30 cellular contexts compared by ENCODE assay signal in genomic region chr17:64188088-64188487, GRCh38.
"Had no signal": no experiment of that assay in that cellular context is flagged by ENCODE, and none has a peak within 500 bp of the region (broad histone marks: within the 10 kb centered on the region; RNA-seq: fewer than 3 reads in every experiment).

No MANE protein-coding gene starts in this region.

- H3K27ac Mint-ChIP-seq: activated CD4-positive, alpha-beta memory T cell treated with anti-CD3 and anti-CD28 coated beads, Interleukin-2, amount 10 ng/mL, durations not matched to agents 7 days and 5 days; activated CD4-positive, alpha-beta T cell treated with anti-CD3 and anti-CD28 coated beads, Interleukin-2, amount 10 ng/mL, durations not matched to agents 7 days and 5 days; activated naive CD4-positive, alpha-beta T cell treated with anti-CD3 and anti-CD28 coated beads, Interleukin-2, amount 10 ng/mL, durations not matched to agents 7 days and 5 days; activated naive CD8-positive, alpha-beta T cell treated with anti-CD3 and anti-CD28 coated beads for 36 hours; activated T-cell treated with anti-CD3 and anti-CD28 coated beads, Interleukin-2, amount 50 U/mL, for 72 hours; activated T-helper 2 cell treated with anti-CD3 and anti-CD28 coated beads, Interferon-gamma antibody, Interleukin-2, Interleukin-4, amounts not matched to agents 10 μg/mL and 5 μg/mL and 100 μg/mL, durations not matched to agents 14 hours and 24 hours and 36 hours; T-cell had no signal

- H3K4me3 ChIP-seq: cardiac muscle cell, MG63, SK-N-MC had no signal

- H3K9me3 Mint-ChIP-seq: activated CD4-positive, alpha-beta memory T cell treated with anti-CD3 and anti-CD28 coated beads, Interleukin-2, amount 10 ng/mL, durations not matched to agents 7 days and 5 days; activated CD4-positive, alpha-beta T cell treated with anti-CD3 and anti-CD28 coated beads, Interleukin-2, amount 10 ng/mL, durations not matched to agents 7 days and 5 days; activated naive CD4-positive, alpha-beta T cell treated with anti-CD3 and anti-CD28 coated beads, Interleukin-2, amount 10 ng/mL, durations not matched to agents 7 days and 5 days; activated naive CD8-positive, alpha-beta T cell treated with anti-CD3 and anti-CD28 coated beads for 36 hours; activated T-cell treated with anti-CD3 and anti-CD28 coated beads, Interleukin-2, amount 50 U/mL, for 72 hours; activated T-helper 2 cell treated with anti-CD3 and anti-CD28 coated beads, Interferon-gamma antibody, Interleukin-2, Interleukin-4, amounts not matched to agents 10 μg/mL and 5 μg/mL and 100 μg/mL, durations not matched to agents 14 hours and 24 hours and 36 hours; T-cell had no signal

- H3K27me3 Mint-ChIP-seq: activated CD4-positive, alpha-beta memory T cell treated with anti-CD3 and anti-CD28 coated beads, Interleukin-2, amount 10 ng/mL, durations not matched to agents 7 days and 5 days; activated CD4-positive, alpha-beta T cell treated with anti-CD3 and anti-CD28 coated beads, Interleukin-2, amount 10 ng/mL, durations not matched to agents 7 days and 5 days; activated naive CD4-positive, alpha-beta T cell treated with anti-CD3 and anti-CD28 coated beads, Interleukin-2, amount 10 ng/mL, durations not matched to agents 7 days and 5 days; activated naive CD8-positive, alpha-beta T cell treated with anti-CD3 and anti-CD28 coated beads for 36 hours; T-cell had no signal

- DNase-seq: activated CD4-positive, alpha-beta memory T cell treated with anti-CD3 and anti-CD28 coated beads, Interleukin-2, amount 10 ng/mL, durations not matched to agents 7 days and 5 days; activated CD4-positive, alpha-beta T cell treated with anti-CD3 and anti-CD28 coated beads, Interleukin-2, amount 10 ng/mL, durations not matched to agents 7 days and 5 days; activated CD4-positive, CD25-positive, alpha-beta regulatory T cell; activated gamma-delta T cell treated with Interleukin-2 at 50 U/mL for 16 hours; activated naive CD4-positive, alpha-beta T cell treated with anti-CD3 and anti-CD28 coated beads, Interleukin-2, amount 10 ng/mL, durations not matched to agents 7 days and 5 days; activated naive CD8-positive, alpha-beta T cell treated with anti-CD3 and anti-CD28 coated beads for 36 hours; activated T-cell treated with anti-CD3 and anti-CD28 coated beads for 4 hours; activated T-cell treated with anti-CD3 and anti-CD28 coated beads, Interleukin-2, amount 50 U/mL, for 72 hours; brain microvascular endothelial cell; MG63; NCI-H1105; NCI-H1436; NCI-H1694 treated with DMSO at 0.1 percent for 48 hours; NCI-H2081 treated with DMSO at 0.1 percent for 48 hours; NCI-H2171; NCI-H2227 treated with DMSO at 0.1 percent for 48 hours; NCI-H446 treated with DMSO at 0.1 percent for 48 hours; NCI-H524 treated with DMSO at 0.1 percent for 48 hours; NCI-H748 treated with DMSO at 0.1 percent for 48 hours; OCI-M1; RPMI8226; T-cell; T-helper 2 cell; T1000 had no signal

- H3K27me3 ChIP-seq: brain microvascular endothelial cell, cardiac muscle cell, MG63 had no signal

- H3K36me3 ChIP-seq: brain microvascular endothelial cell, cardiac muscle cell had no signal

- H3K9me3 ChIP-seq: MG63 had no signal

- H3K27ac ChIP-seq: brain microvascular endothelial cell, cardiac muscle cell, KMS-11, SK-N-MC had no signal

- ATAC-seq: activated T-cell treated with anti-CD3 and anti-CD28 coated beads, Interleukin-2, amount 50 U/mL, for 72 hours; Panc1; Right ventricle myocardium inferior; T-cell had no signal

- H3K4me3 Mint-ChIP-seq: activated CD4-positive, alpha-beta memory T cell treated with anti-CD3 and anti-CD28 coated beads, Interleukin-2, amount 10 ng/mL, durations not matched to agents 7 days and 5 days; activated CD4-positive, alpha-beta T cell treated with anti-CD3 and anti-CD28 coated beads, Interleukin-2, amount 10 ng/mL, durations not matched to agents 7 days and 5 days; activated naive CD4-positive, alpha-beta T cell treated with anti-CD3 and anti-CD28 coated beads, Interleukin-2, amount 10 ng/mL, durations not matched to agents 7 days and 5 days; activated naive CD8-positive, alpha-beta T cell treated with anti-CD3 and anti-CD28 coated beads for 36 hours; activated T-cell treated with anti-CD3 and anti-CD28 coated beads, Interleukin-2, amount 50 U/mL, for 72 hours; T-cell had no signal
